Comparison of ENCODE assay signal across 20 cellular contexts in the genomic region with DNA sequence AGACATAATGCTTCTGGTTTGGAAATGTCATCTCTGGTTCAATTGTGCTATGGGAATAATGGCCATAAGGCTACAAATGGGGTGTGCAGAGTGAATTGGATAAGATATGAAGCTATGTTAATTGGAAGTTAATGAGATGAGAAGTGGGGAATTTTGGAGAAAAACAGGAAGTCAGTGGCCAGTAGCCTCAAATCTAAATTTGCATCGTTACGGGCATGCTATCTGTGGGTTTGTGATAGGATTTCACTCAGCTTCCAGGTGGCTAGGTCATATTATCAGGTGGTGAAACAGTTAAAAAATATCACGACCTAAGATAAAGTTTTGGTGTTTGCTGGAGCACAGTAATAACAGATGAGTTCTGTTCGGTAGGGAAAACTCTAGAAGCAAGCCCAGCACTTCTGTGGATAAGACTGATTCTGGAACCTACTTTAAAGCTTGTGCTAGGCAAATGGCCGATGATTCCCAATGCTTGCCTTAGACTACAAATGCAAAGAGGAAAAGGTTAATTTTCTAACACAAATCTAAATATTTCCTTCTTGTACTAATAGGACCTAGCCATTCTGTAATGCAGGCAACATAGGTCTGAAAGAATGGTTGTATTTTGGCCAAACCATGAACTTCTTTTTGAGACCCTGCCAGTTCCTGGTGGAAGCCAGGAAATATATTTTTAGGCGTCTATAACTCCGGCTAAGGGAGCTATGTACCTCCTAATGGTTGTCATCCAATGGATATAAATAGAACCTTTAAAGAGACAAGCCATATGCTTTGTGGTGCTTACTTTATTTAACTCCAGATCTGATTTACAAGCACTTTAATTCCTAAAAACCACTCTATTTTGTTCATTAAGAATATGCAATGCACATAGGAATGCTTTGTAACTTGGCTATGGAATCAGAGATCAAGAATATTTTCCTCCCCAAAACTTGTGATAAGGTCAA.
A peak's percentile ranks its signal among the peaks of the same experiment; 100 is the strongest.
DNase-seq lines count a peak whose midpoint lies in the region; ATAC-seq and TF ChIP-seq lines count a peak whose summit lies in the region.
"Had no signal": no experiment of that assay in that cellular context is flagged by ENCODE, and none has a peak within 500 bp of the region (broad histone marks: within the 10 kb centered on the region; RNA-seq: fewer than 3 reads in every experiment).

No MANE protein-coding gene starts in this region.

- H3K27me3 ChIP-seq in BJ (ENCODE audit: control insufficient read depth, insufficient read depth, low read length), result no peaks in the 10 kb centered on the region
- H3K27me3 ChIP-seq in OCI-LY3 (ENCODE audit: low read depth, low read length), result no peaks in the 10 kb centered on the region
- H3K27me3 ChIP-seq in left lung, result no peaks in the 10 kb centered on the region
- H3K27me3 ChIP-seq: testis had no signal

- no peak overlapping the region; the same call in 1 of the 2 replicates for H2AFZ ChIP-seq in OCI-LY3 (ENCODE audit: low read depth, low read length)

- H3K79me2 ChIP-seq in OCI-LY3 (ENCODE audit: low read length), result no peaks in the 10 kb centered on the region

- H3K36me3 ChIP-seq in BJ (ENCODE audit: control insufficient read depth, insufficient read depth, low read length) (no peaks in the 10 kb centered on the region), OCI-LY3 (replicated peaks; ENCODE audit: low read depth, low read length) (no peaks in the 10 kb centered on the region), left lung (no peaks in the 10 kb centered on the region)

- ATAC-seq in left lung, result no peak
- ATAC-seq: activated naive CD8-positive, alpha-beta T cell treated with anti-CD3 and anti-CD28 coated beads, Interleukin-2, amount 50 U/mL, for 24 hours had no signal

- intact Hi-C loops in left lung (cut with DNase I), result no loop called here

- 0 out of 2 replicates have a peak overlapping the region, but pooled peaks have one; percentile 10 for H3K4me2 ChIP-seq in OCI-LY3 (ENCODE audit: low read length)

- POLR2A ChIA-PET in BJ (lab: Charles Lee), result no interaction called here

- DNase-seq in BJ (ENCODE audit: low read depth) (peak; percentile 12), fibroblast of mammary gland (ENCODE audit: low read depth) (peak; percentile 21), left kidney (ENCODE audit: low read depth, low spot score) (peak; percentile 12), DMS114 treated with DMSO at 0.1 percent for 48 hours (lab: John Stamatoyannopoulos, UW; ENCODE audit: unreplicated experiment) (no peak), GDM1 (lab: John Stamatoyannopoulos, UW) (no peak), left lung (no peak), islet precursor cell (no peak)
- DNase-seq: activated CD4-positive, alpha-beta T cell treated with anti-CD3 and anti-CD28 coated beads, Interleukin-2, amount 50 U/mL, for 1 hour; activated CD8-positive, alpha-beta memory T cell treated with anti-CD3 and anti-CD28 coated beads, Interleukin-2, amount 50 U/mL, for 48 hours; activated effector memory CD4-positive, alpha-beta T cell treated with Interleukin-2 at 50 U/mL for 16 hours; activated naive CD8-positive, alpha-beta T cell treated with anti-CD3 and anti-CD28 coated beads, Interleukin-2, amount 50 U/mL, for 24 hours; hippocampal formation; NCI-H1417; NCI-H2171 treated with DMSO at 0.1 percent for 48 hours; NCI-H748 treated with DMSO at 0.1 percent for 48 hours; occipital lobe; SHP77 treated with DMSO at 0.1 percent for 48 hours; testis had no signal

- no peak overlapping the region for H3K27ac ChIP-seq in OCI-LY3 (ENCODE audit: low read length)
- H3K27ac ChIP-seq in left lung, result no peak overlapping the region
- H3K27ac ChIP-seq: C4-2B, testis had no signal

- H3K9me3 ChIP-seq in OCI-LY3 (ENCODE audit: insufficient read depth, low read length), result no peaks in the 10 kb centered on the region
- no peaks in the 10 kb centered on the region for H3K9me3 ChIP-seq in left lung
- H3K9me3 ChIP-seq: testis had no signal

- CTCF ChIA-PET in BJ (lab: Yijun Ruan, JAX), result interaction anchor here (1.1 kb wide), 1 partner anchor 11 kb away, joined by 3 read pairs; no protein-coding TSS in a partner anchor

- no peaks in the 10 kb centered on the region for H4K20me1 ChIP-seq in OCI-LY3 (ENCODE audit: insufficient read depth, low read length)

- H3K4me3 ChIP-seq in BJ (ENCODE audit: low read depth, low read length) (no peak overlapping the region), OCI-LY3 (ENCODE audit: low read length) (no peak overlapping the region), fibroblast of mammary gland (ENCODE audit: control insufficient read depth, low read depth, low read length) (no peak overlapping the region), left lung (no peak overlapping the region)
- H3K4me3 ChIP-seq: testis had no signal

- H3K9ac ChIP-seq in OCI-LY3 (ENCODE audit: low read length), result no peak overlapping the region

- TF ChIP-seq CTCF in BJ (IDR thresholded peaks at IDR 0.05; ENCODE audit: insufficient read depth, low read depth, low read length), result no peak
- TF ChIP-seq CTCF in OCI-LY3 (IDR thresholded peaks at IDR 0.05; ENCODE audit: low read depth, low read length), result no peak
- no peak for TF ChIP-seq CTCF in fibroblast of mammary gland (conservative IDR thresholded peaks at IDR 0.05; ENCODE audit: control insufficient read depth, insufficient read depth, low read depth, low read length)
- no peak for TF ChIP-seq CTCF in left lung (IDR thresholded peaks at IDR 0.05)

- peaks cover 9% of the 10 kb centered on the region for H3K4me1 ChIP-seq in OCI-LY3 (ENCODE audit: low read length)
- peaks cover 0 to 3% of the 10 kb centered on the region in 2 donors for H3K4me1 ChIP-seq in left lung
- H3K4me1 ChIP-seq: testis had no signal

Comparison
In these comparisons a context has a peak if more than half of its experiments do, and no peak if none do; other contexts are left out.
1. DNase-seq: peak in BJ (single experiment), fibroblast of mammary gland (single experiment) and left kidney (single experiment); none in DMS114 treated with DMSO at 0.1 percent for 48 hours (single experiment), GDM1 (single experiment), left lung (0 of 2) and islet precursor cell (single experiment).